Comparison of ENCODE assay signal across 27 cellular contexts in the genomic region with DNA sequence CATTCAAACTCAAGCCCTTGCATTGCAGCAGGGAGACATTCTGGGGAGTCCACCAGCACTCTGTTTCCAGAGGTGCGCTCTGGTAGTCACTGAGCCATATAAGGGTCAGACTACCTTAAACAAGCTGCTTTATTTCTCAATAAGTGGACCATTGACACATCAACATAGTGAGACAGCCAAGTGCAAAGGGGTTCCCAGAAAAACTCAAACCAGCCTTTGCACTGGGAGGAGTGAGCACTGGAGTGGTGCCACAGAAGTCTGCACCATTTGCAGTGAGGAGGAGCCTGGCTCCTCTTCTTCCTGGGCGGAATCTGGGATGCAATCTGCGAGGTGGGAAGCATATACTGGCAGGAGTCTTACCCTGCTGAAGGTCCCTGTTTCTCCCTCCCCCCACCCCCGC.
"Had no signal": no experiment of that assay in that cellular context is flagged by ENCODE, and none has a peak within 500 bp of the region (broad histone marks: within the 10 kb centered on the region; RNA-seq: fewer than 3 reads in every experiment).

No MANE protein-coding gene starts in this region.

- DNase-seq: activated CD4-positive, alpha-beta memory T cell treated with anti-CD3 and anti-CD28 coated beads, Interleukin-2, amount 10 ng/mL, durations not matched to agents 7 days and 5 days; activated CD4-positive, alpha-beta T cell treated with anti-CD3 and anti-CD28 coated beads for 4 hours; activated CD4-positive, alpha-beta T cell treated with anti-CD3 and anti-CD28 coated beads, Interleukin-2, amount 10 ng/mL, durations not matched to agents 7 days and 5 days; activated CD4-positive, alpha-beta T cell treated with anti-CD3 and anti-CD28 coated beads, Interleukin-2, amount 50 U/mL, for 4 hours; activated CD4-positive, CD25-positive, alpha-beta regulatory T cell; activated CD4-positive, CD25-positive, alpha-beta regulatory T cell treated with anti-CD3 and anti-CD28 coated beads, Interleukin-2, amount 50 U/mL, for 72 hours; activated CD8-positive, alpha-beta memory T cell treated with anti-CD3 and anti-CD28 coated beads, Interleukin-2, amount 50 U/mL, for 48 hours; activated gamma-delta T cell; activated naive CD4-positive, alpha-beta T cell; activated naive CD4-positive, alpha-beta T cell treated with anti-CD3 and anti-CD28 coated beads, Interleukin-2, amount 10 ng/mL, durations not matched to agents 7 days and 5 days; activated naive CD8-positive, alpha-beta T cell treated with anti-CD3 and anti-CD28 coated beads, Interleukin-2, amount 10 ng/mL, durations not matched to agents 7 days and 5 days; activated T-cell treated with anti-CD3 and anti-CD28 coated beads for 4 hours; activated T-cell treated with anti-CD3 and anti-CD28 coated beads, Interleukin-2, amount 50 U/mL, for 24 hours; activated T-cell treated with anti-CD3 and anti-CD28 coated beads, Interleukin-2, amount 50 U/mL, for 72 hours; dorsolateral prefrontal cortex; effector memory CD4-positive, alpha-beta T cell; endodermal cell; foreskin keratinocyte; gastrocnemius medialis; glutamatergic neuron; T-helper 2 cell had no signal

- H3K4me3 ChIP-seq: ascending aorta, breast epithelium, cardiac muscle cell, coronary artery, dorsolateral prefrontal cortex, gastrocnemius medialis had no signal

- H3K36me3 ChIP-seq: ascending aorta, breast epithelium, cardiac muscle cell, gastrocnemius medialis had no signal

- ATAC-seq: activated naive CD4-positive, alpha-beta T cell treated with anti-CD3 and anti-CD28 coated beads, Interleukin-2, amount 50 U/mL, for 72 hours; activated T-cell treated with anti-CD3 and anti-CD28 coated beads, Interleukin-2, amount 50 U/mL, for 72 hours; esophagus mucosa; foreskin keratinocyte; gastrocnemius medialis had no signal

- H3K4me1 ChIP-seq: ascending aorta, breast epithelium, foreskin keratinocyte, gastrocnemius medialis had no signal

- H3K9me3 ChIP-seq: ascending aorta, breast epithelium, gastrocnemius medialis had no signal

- H3K27ac ChIP-seq: ascending aorta, breast epithelium, cardiac muscle cell, coronary artery, dorsolateral prefrontal cortex, foreskin keratinocyte, gastrocnemius medialis had no signal

- H3K27me3 ChIP-seq: ascending aorta, breast epithelium, cardiac muscle cell, dorsolateral prefrontal cortex, gastrocnemius medialis had no signal
